ENCODE assay signal across 8 cellular contexts in genomic region chr19:35994868-35995654, GRCh38. TPM values are rescaled to one million over a fixed set of nuclear protein-coding genes. Genes with fewer than 3 reads are reported as not detected.
DNase-seq lines count a peak whose midpoint lies in the region; ATAC-seq, FAIRE-seq and TF ChIP-seq lines count a peak whose summit lies in the region.

TSS of gene SDHAF1 (plus strand) at chr19:35995188. CDS start at chr19:35995275, 87 bp downstream.

- H3K4me1 ChIP-seq in A673 (ENCODE audit: insufficient read depth, low read length, poor library complexity, severe bottlenecking) (peaks cover 8% of the 10 kb centered on the region), breast epithelium (peaks cover 5 to 7% of the 10 kb centered on the region in 2 donors), small intestine (ENCODE audit: control insufficient read depth in 2 of 2, insufficient read depth in 1 of 2, low read depth in 1 of 2, low read length in 1 of 2) (peaks cover 2 to 9% of the 10 kb centered on the region in 2 donors)

- no peak for TF ChIP-seq CTCF in A673 (conservative IDR thresholded peaks at IDR 0.05; ENCODE audit: low read depth, low read length)
- TF ChIP-seq CTCF in VCaP (conservative IDR thresholded peaks at IDR 0.05) = no peak
- no peak for TF ChIP-seq CTCF in breast epithelium (IDR thresholded peaks at IDR 0.05)

- POLR2A ChIA-PET in A673 (lab: Charles Lee; ENCODE audit: low non-redundant PET) = no interaction called here

- intact Hi-C loops in A673 (cut with micrococcal nuclease; ENCODE audit: unreplicated experiment) = no loop called here
- intact Hi-C loops in breast epithelium (cut with DNase I; ENCODE audit: low total_unique reads) = no loop called here

- BruUV-seq in A673 (replicated peaks; lab: Mats Ljungman, UMichigan) = no TSS peak

- H3K4me3 ChIP-seq in A673 (ENCODE audit: low read depth, low read length, poor library complexity, severe bottlenecking) = peak within 1 kb of the TSS; percentile 79
- H3K4me3 ChIP-seq in breast epithelium = peak within 1 kb of the TSS; percentile 61 to 98 (median 85)
- H3K4me3 ChIP-seq in small intestine (ENCODE audit: low read depth in 1 of 2, low read length in 2 of 2) = peak within 1 kb of the TSS; percentile 76 to 90

- DNase-seq in A673 (ENCODE audit: low spot score) (peak; percentile 93), NCI-H2171 treated with DMSO at 0.1 percent for 48 hours (lab: John Stamatoyannopoulos, UW) (peak; percentile 91), breast epithelium (ENCODE audit: low spot score in 2 of 2) (peak; percentile 93 to 96), iPS-NIHi11 (ENCODE audit: low spot score) (peak; percentile 97), small intestine (peak; percentile 98)

- CTCF ChIA-PET in A673 (lab: Charles Lee) = interaction anchor here (0.6 kb wide), 1 partner anchor 160 kb away, joined by 5 read pairs; no protein-coding TSS in a partner anchor

- H3K36me3 ChIP-seq in A673 (ENCODE audit: insufficient read depth, low read length, poor library complexity, severe bottlenecking) (no peaks in the 10 kb centered on the region), breast epithelium (no peaks in the 10 kb centered on the region), small intestine (ENCODE audit: control insufficient read depth in 2 of 2, insufficient read depth in 2 of 2, low read length in 2 of 2) (peaks cover 0 to 5% of the 10 kb centered on the region in 2 donors)

- H3K9me3 ChIP-seq in A673 (ENCODE audit: low read depth, low read length, poor library complexity, severe bottlenecking) (no peaks in the 10 kb centered on the region), breast epithelium (no peaks in the 10 kb centered on the region), small intestine (ENCODE audit: control insufficient read depth, low read depth) (no peaks in the 10 kb centered on the region)

- peak; percentile 19 for FAIRE-seq in small intestine (lab: Jason Lieb, UNC)

- 0 to 1% (median 0%) methylated on average over 69 to 86 of the region's 86 CpGs for WGBS in small intestine, 3 donors

- peak; percentile 76 for TF ChIP-seq POLR2A in breast epithelium (IDR thresholded peaks at IDR 0.05)

- peak; percentile 76 for ATAC-seq in GM18858 (IDR thresholded peaks at IDR 0.05; ENCODE audit: unreplicated experiment)
- peak; percentile 74 for ATAC-seq in HG03097 (IDR thresholded peaks at IDR 0.05; ENCODE audit: low FRiP score, unreplicated experiment)

- H3K27me3 ChIP-seq in A673 (replicated peaks; ENCODE audit: insufficient read depth, low read depth, low read length, poor library complexity) = no peaks in the 10 kb centered on the region
- H3K27me3 ChIP-seq in breast epithelium = no peaks in the 10 kb centered on the region
- H3K27me3 ChIP-seq in small intestine (ENCODE audit: control insufficient read depth in 2 of 2, insufficient read depth in 2 of 2, low read length in 2 of 2) = no peaks in the 10 kb centered on the region

- H3K27ac ChIP-seq in A673 (ENCODE audit: low read depth, low read length, poor library complexity, severe bottlenecking) (peak within 1 kb of the TSS; percentile 78), VCaP (peak within 1 kb of the TSS; percentile 90), breast epithelium (peak within 1 kb of the TSS; percentile 64 to 85), small intestine (ENCODE audit: low read depth in 1 of 2, low read length in 1 of 2) (peak within 1 kb of the TSS; percentile 73 to 89)

RNA-seq across cellular contexts. Expression of gene SDHAF1, which starts in this region (rescaled TPM):
- total RNA-seq in A673 (2021) (8.9 and 11.0 TPM in 2 replicates), breast epithelium (10 to 100 TPM; 47.5 to 58.8 (median 48.8) TPM)
- 10 to 100 TPM; 28.4 to 58.4 (median 44.5) TPM for polyA plus RNA-seq in small intestine

Comparison
In these comparisons a context has a peak if more than half of its experiments do, and no peak if none do; other contexts are left out.
1. Peak in every context shown above with its lines: DNase-seq, ATAC-seq, H3K4me3 ChIP-seq and H3K27ac ChIP-seq.